Comparison of ENCODE assay signal across 16 cellular contexts in the genomic region with DNA sequence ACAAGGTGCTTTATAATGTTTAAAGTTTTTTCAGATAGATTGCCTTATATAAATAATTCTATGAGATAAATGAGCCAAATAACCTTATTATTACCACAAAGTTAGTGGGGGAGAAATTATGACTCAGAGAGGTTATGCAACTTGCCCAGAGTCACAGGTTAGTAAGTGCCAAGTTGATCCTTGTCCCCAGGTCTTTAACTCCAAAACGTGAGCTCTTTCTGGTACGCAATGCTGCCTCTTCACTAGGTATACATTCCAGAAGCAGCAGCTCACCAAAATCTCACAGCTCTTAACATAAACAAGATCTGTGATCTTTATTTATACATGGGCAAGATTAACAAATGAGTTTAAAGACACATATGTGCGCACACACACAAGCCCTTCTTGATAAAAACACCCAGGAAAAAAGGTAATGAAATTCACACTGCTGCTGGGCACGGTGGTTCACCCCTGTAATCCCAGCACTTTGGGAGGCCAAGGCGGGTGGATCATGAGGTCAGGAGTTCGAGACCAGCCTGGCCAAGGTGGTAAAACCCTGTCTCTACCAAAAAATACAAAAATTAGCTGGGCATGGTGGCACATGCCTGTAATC. TPM values are rescaled to one million over a fixed set of nuclear protein-coding genes. Genes with fewer than 3 reads are reported as not detected.
DNase-seq lines count a peak whose midpoint lies in the region; ATAC-seq, FAIRE-seq and TF ChIP-seq lines count a peak whose summit lies in the region.
"Had no signal": no experiment of that assay in that cellular context is flagged by ENCODE, and none has a peak within 500 bp of the region (broad histone marks: within the 10 kb centered on the region; RNA-seq: fewer than 3 reads in every experiment).

No MANE protein-coding gene starts in this region.

- CTCF ChIA-PET in HepG2 (lab: Yijun Ruan, JAX; ENCODE audit: low intra/inter-chr PET ratio, low total read pairs) = no interaction called here

- BruUV-seq in HepG2 (replicated peaks; lab: Mats Ljungman, UMichigan) = no TSS peak

- no peaks in the 10 kb centered on the region for H3K9me3 ChIP-seq in HepG2 (ENCODE audit: low read length)
- H3K9me3 ChIP-seq: left ventricle myocardium inferior had no signal

- intact Hi-C loops in HepG2 (cut with micrococcal nuclease; ENCODE audit: unreplicated experiment) = no loop called here

- no peak for TF ChIP-seq RAD21 in HepG2 (CRISPR knock-in tag; IDR thresholded peaks at IDR 0.05)

- H3K4me2 ChIP-seq in HepG2 (ENCODE audit: low read depth, low read length) = no peak overlapping the region

- H2AFZ ChIP-seq in HepG2 (ENCODE audit: low read length) = no peak overlapping the region

- in situ Hi-C loops in HepG2 (cut with HindIII; ENCODE audit: extremely low pct_ligation_motif_present, low pct_unique_long_range_greater_than_20kb) = no loop called here

- peak; percentile 33 for DNase-seq in AG10803 (ENCODE audit: low read depth)
- peak; percentile 48 for DNase-seq in NB4 (ENCODE audit: low read depth)
- DNase-seq in epithelial cell of prostate (ENCODE audit: low read depth, low spot score) = peak; percentile 39
- DNase-seq in HepG2 (ENCODE audit: low spot score) = peak; percentile 87
- DNase-seq in NCI-H345 (lab: John Stamatoyannopoulos, UW) = no peak
- DNase-seq in NCI-H446 (lab: John Stamatoyannopoulos, UW) = no peak
- DNase-seq: activated CD4-positive, alpha-beta T cell treated with anti-CD3 and anti-CD28 coated beads, Interleukin-2, amount 10 ng/mL, durations not matched to agents 24 days and 14 days; activated naive CD8-positive, alpha-beta T cell treated with anti-CD3 and anti-CD28 coated beads for 36 hours; hypothalamus; left ventricle myocardium inferior; NCI-H2081; posterior cingulate gyrus; Right ventricle myocardium superior; substantia nigra had no signal

- ATAC-seq in HepG2 (peak; percentile 84), GM19035 (IDR thresholded peaks at IDR 0.05; ENCODE audit: unreplicated experiment) (no peak), HG02763 (IDR thresholded peaks at IDR 0.05; ENCODE audit: unreplicated experiment) (no peak)

- TF ChIP-seq POLR2A in NB4 (IDR thresholded peaks at IDR 0.05; ENCODE audit: extremely low read depth, insufficient read length) (no peak), HepG2 (IDR thresholded peaks at IDR 0.05; ENCODE audit: insufficient read depth in 1 of 2, low read depth in 2 of 2, low read length in 2 of 2) (no peak)

- no peak overlapping the region for H3K9ac ChIP-seq in HepG2 (ENCODE audit: insufficient read depth, low read depth, low read length)

- H3K4me3 ChIP-seq in AG10803 (ENCODE audit: low read length) (no peak overlapping the region), NB4 (ENCODE audit: low read depth, low read length) (no peak overlapping the region), HepG2 (replicated peaks in 1 of 3; ENCODE audit: insufficient read depth in 1 of 3, low read depth in 2 of 3, low read length in 3 of 3) (no peak overlapping the region)
- H3K4me3 ChIP-seq: left ventricle myocardium inferior had no signal

- H3K27ac ChIP-seq in epithelial cell of prostate = peak overlapping the region; percentile 53
- H3K27ac ChIP-seq in HepG2 (ENCODE audit: extremely low read length, insufficient read depth, low read length) = peak overlapping the region; percentile 44
- H3K27ac ChIP-seq: left ventricle myocardium inferior had no signal

- peaks cover 46% of the 10 kb centered on the region for H3K4me1 ChIP-seq in HepG2 (ENCODE audit: insufficient read depth, low read length)
- H3K4me1 ChIP-seq: left ventricle myocardium inferior had no signal

- FAIRE-seq in HepG2 (lab: Jason Lieb, UNC) = peak; percentile 76

- H3K36me3 ChIP-seq in HepG2 (replicated peaks in 1 of 2; ENCODE audit: control insufficient read depth in 1 of 2, insufficient read depth in 2 of 2, low read length in 2 of 2) = no peaks in the 10 kb centered on the region
- H3K36me3 ChIP-seq: left ventricle myocardium inferior had no signal

- POLR2A ChIA-PET in HepG2 (lab: Yijun Ruan, JAX) = interaction anchor here (0.9 to 1.8 kb wide), 4 partner anchors 8 to 87 kb away, joined by 3 to 8 read pairs (median 4); partner anchors contain the start of gene NR2F2

- WGBS in HepG2 (ENCODE audit: low lambda C conversion rate) = 58% methylated on average over 6 of the region's 6 CpGs

- TF ChIP-seq CTCF in AG10803 (conservative IDR thresholded peaks at IDR 0.05; ENCODE audit: low read length) (no peak), NB4 (IDR thresholded peaks at IDR 0.05; ENCODE audit: low read depth, low read length) (no peak), HepG2 (CRISPR knock-in tag; IDR thresholded peaks at IDR 0.05) (no peak)

- H4K20me1 ChIP-seq in HepG2 (ENCODE audit: insufficient read depth, low read length) = no peaks in the 10 kb centered on the region

- no peaks in the 10 kb centered on the region for H3K27me3 ChIP-seq in HepG2 (ENCODE audit: control insufficient read depth in 1 of 2, insufficient read depth in 2 of 2, low read length in 2 of 2)

- H3K79me2 ChIP-seq in HepG2 (ENCODE audit: insufficient read depth, low read length) = no peaks in the 10 kb centered on the region

- TF ChIP-seq EP300 in HepG2 (IDR thresholded peaks at IDR 0.05; ENCODE audit: low read depth in 2 of 2, low read length in 2 of 2) (peak; percentile 56 to 72; a peak in 2 of 4 replicates), HepG2 (CRISPR knock-in tag; IDR thresholded peaks at IDR 0.05; ENCODE audit: borderline replicate concordance) (peak; percentile 56; the same call in 1 of the 2 replicates)

TF ChIP-seq in HepG2, 621 proteins besides CTCF, POLR2A, EP300 and RAD21 (continues in another document):
- TF ChIP-seq ATF2 (CRISPR knock-in tag; IDR thresholded peaks at IDR 0.05) (peak; percentile 48; the same call in 1 of the 2 replicates), ZNF589 (CRISPR knock-in tag; conservative IDR thresholded peaks at IDR 0.05) (no peak), SOX13 (IDR thresholded peaks at IDR 0.05) (peak; percentile 53; the same call in 1 of the 2 replicates), SOX13 (CRISPR knock-in tag; conservative IDR thresholded peaks at IDR 0.05 in 1 of 2, IDR thresholded peaks at IDR 0.05 in 1 of 2) (peak in 1 of 2 experiments; percentile 50; a peak in 1 of 4 replicates), ZNF547 (CRISPR knock-in tag; IDR thresholded peaks at IDR 0.05) (no peak), FOSL2 (CRISPR knock-in tag; IDR thresholded peaks at IDR 0.05) (peak; percentile 96), NCOA1 (CRISPR knock-in tag; IDR thresholded peaks at IDR 0.05) (no peak), ZNF501 (CRISPR knock-in tag; IDR thresholded peaks at IDR 0.05) (peak; percentile 45; the same call in 1 of the 2 replicates)
- TF ChIP-seq, protein P1, sequence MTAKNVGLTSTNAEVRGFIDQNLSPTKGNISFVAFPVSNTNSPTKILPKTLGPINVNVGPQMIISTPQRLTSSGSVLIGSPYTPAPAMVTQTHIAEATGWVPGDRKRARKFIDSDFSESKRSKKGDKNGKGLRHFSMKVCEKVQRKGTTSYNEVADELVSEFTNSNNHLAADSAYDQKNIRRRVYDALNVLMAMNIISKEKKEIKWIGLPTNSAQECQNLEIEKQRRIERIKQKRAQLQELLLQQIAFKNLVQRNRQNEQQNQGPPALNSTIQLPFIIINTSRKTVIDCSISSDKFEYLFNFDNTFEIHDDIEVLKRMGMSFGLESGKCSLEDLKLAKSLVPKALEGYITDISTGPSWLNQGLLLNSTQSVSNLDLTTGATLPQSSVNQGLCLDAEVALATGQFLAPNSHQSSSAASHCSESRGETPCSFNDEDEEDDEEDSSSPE (CRISPR knock-in tag; IDR thresholded peaks at IDR 0.05) = no peak
- TF ChIP-seq, protein P2, sequence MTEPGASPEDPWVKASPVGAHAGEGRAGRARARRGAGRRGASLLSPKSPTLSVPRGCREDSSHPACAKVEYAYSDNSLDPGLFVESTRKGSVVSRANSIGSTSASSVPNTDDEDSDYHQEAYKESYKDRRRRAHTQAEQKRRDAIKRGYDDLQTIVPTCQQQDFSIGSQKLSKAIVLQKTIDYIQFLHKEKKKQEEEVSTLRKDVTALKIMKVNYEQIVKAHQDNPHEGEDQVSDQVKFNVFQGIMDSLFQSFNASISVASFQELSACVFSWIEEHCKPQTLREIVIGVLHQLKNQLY (CRISPR knock-in tag; IDR thresholded peaks at IDR 0.05) = 0 out of 2 replicates have a peak, but pooled peaks have one; percentile 31

RNA-seq across cellular contexts. Expression of gene NR2F2, which starts 59.8 kb away (rescaled TPM):
- 3.5 and 5.0 TPM in 2 replicates for total RNA-seq in HepG2 (2016; rRNA removed; fragmentation: Illumina TruSeq; extraction: Trizol)
- 0.61 and 0.79 TPM in 2 replicates for total RNA-seq in HepG2 (2016; cell fraction: cytosol; rRNA removed; fragmentation: Illumina TruSeq; extraction: Trizol; ENCODE audit: low read depth)
- 3.8 and 4.3 TPM in 2 replicates for total RNA-seq in HepG2 (2016; cell fraction: insoluble cytoplasmic fraction; rRNA removed; fragmentation: Illumina TruSeq; extraction: Trizol)
- total RNA-seq in HepG2 (2016; cell fraction: membrane; rRNA removed; fragmentation: Illumina TruSeq; extraction: Trizol) = 2.4 and 2.8 TPM in 2 replicates
- total RNA-seq in HepG2 (2016; cell fraction: nucleus; rRNA removed; fragmentation: Illumina TruSeq; extraction: Trizol) = 8.2 and 8.4 TPM in 2 replicates
- polyA plus RNA-seq in HepG2 (2011; rRNA removed) = 4.0 and 4.7 TPM in 2 replicates
- polyA plus RNA-seq in HepG2 (2011; cell fraction: cytosol; rRNA removed) = 3.5 and 3.6 TPM in 2 replicates
- 13.5 and 15.0 TPM in 2 replicates for polyA plus RNA-seq in HepG2 (2011; cell fraction: nucleus; rRNA removed)
- 20.1 and 28.6 TPM in 2 replicates for polyA plus RNA-seq in HepG2 (2012)
- 0.70 TPM in 2 replicates for polyA plus RNA-seq in HepG2 (2016; cell fraction: cytosol; fragmentation: Illumina TruSeq; extraction: Trizol; ENCODE audit: low read depth)
- polyA plus RNA-seq in HepG2 (2016; cell fraction: insoluble cytoplasmic fraction; fragmentation: Illumina TruSeq; extraction: Trizol; ENCODE audit: low read depth) = 14.4 and 16.5 TPM in 2 replicates
- 3.3 and 3.6 TPM in 2 replicates for polyA plus RNA-seq in HepG2 (2016; cell fraction: membrane; fragmentation: Illumina TruSeq; extraction: Trizol; ENCODE audit: low read depth)
- 27.1 and 27.3 TPM in 2 replicates for polyA plus RNA-seq in HepG2 (2016; cell fraction: nucleus; fragmentation: Illumina TruSeq; extraction: Trizol; ENCODE audit: insufficient read depth, low read depth)
- 15.2 and 51.3 TPM in 2 replicates for polyA minus RNA-seq in HepG2 (2011; rRNA and poly(A)+ RNA removed; ENCODE audit: low replicate concordance)
- 6.7 and 11.9 TPM in 2 replicates for polyA minus RNA-seq in HepG2 (2011; cell fraction: cytosol; rRNA and poly(A)+ RNA removed)
- polyA minus RNA-seq in HepG2 (2011; cell fraction: nucleus; rRNA and poly(A)+ RNA removed) = 11.7 and 14.2 TPM in 2 replicates
- total RNA-seq: activated CD4-positive, alpha-beta T cell treated with anti-CD3 and anti-CD28 coated beads, Interleukin-2, amount 10 ng/mL, durations not matched to agents 24 days and 14 days; activated naive CD8-positive, alpha-beta T cell treated with anti-CD3 and anti-CD28 coated beads for 36 hours had no signal

Comparison
In these comparisons a context has a peak if more than half of its experiments do, and no peak if none do; other contexts are left out.
1. DNase-seq: peak in AG10803 (single experiment), NB4 (single experiment), epithelial cell of prostate (single experiment) and HepG2 (single experiment); none in NCI-H345 (single experiment) and NCI-H446 (0 of 2).